ENCODE assay signal across 22 cellular contexts in genomic region chr18:23876921-23877320, GRCh38.
"Had no signal": no experiment of that assay in that cellular context is flagged by ENCODE, and none has a peak within 500 bp of the region (broad histone marks: within the 10 kb centered on the region; RNA-seq: fewer than 3 reads in every experiment).

No MANE protein-coding gene starts in this region.

- H3K4me1 ChIP-seq: SJSA1 had no signal

- ATAC-seq: Panc1, PC-3, T-cell had no signal

- H3K27me3 ChIP-seq: MG63, SJSA1 had no signal

- DNase-seq: KBM-7, MG63, NCI-H1092, NCI-H1105 treated with DMSO at 0.1 percent for 48 hours, NCI-H1417 treated with DMSO at 0.1 percent for 48 hours, NCI-H1694 treated with DMSO at 0.1 percent for 48 hours, NCI-H1930, NCI-H2081 treated with DMSO at 0.1 percent for 48 hours, NCI-H2171, NCI-H226, NCI-H446, NCI-H510A, NCI-H524 treated with DMSO at 0.1 percent for 48 hours, NCI-H774, PC-3, Right ventricle myocardium superior, SIG-M5, SW 1271, T-cell had no signal

- H3K4me3 ChIP-seq: MG63, SJSA1, SK-N-MC had no signal

- H3K36me3 ChIP-seq: MG63, SJSA1 had no signal

- H3K9me3 ChIP-seq: MG63, SJSA1 had no signal

- H3K27ac ChIP-seq: SJSA1, SK-N-MC had no signal
